In genomic region chr16:24670623-24671454, GRCh38 we compare ENCODE assay signal across 8 cellular contexts. TPM values are rescaled to one million over a fixed set of nuclear protein-coding genes. Genes with fewer than 3 reads are reported as not detected.
A peak's percentile ranks its signal among the peaks of the same experiment; 100 is the strongest.
DNase-seq lines count a peak whose midpoint lies in the region; ATAC-seq and TF ChIP-seq lines count a peak whose summit lies in the region.

No MANE protein-coding gene starts in this region.

- no peaks in the 10 kb centered on the region for H3K36me3 ChIP-seq in left lung

- H3K4me1 Mint-ChIP-seq in chondrocyte (ENCODE audit: low read depth): peaks cover 29% of the 10 kb centered on the region

- peak overlapping the region in 1 of 2 donors; percentile 37 for H3K27ac ChIP-seq in left lung
- H3K27ac ChIP-seq in substantia nigra (ENCODE audit: low read depth, low read length, poor library complexity, severe bottlenecking): peak overlapping the region; percentile 69

- intact Hi-C loops in left lung (cut with DNase I): no loop called here

- peak overlapping the region; percentile 42 for H3K4me3 Mint-ChIP-seq in chondrocyte (ENCODE audit: unreplicated experiment)

- H3K27me3 Mint-ChIP-seq in chondrocyte (ENCODE audit: low read depth): no peaks in the 10 kb centered on the region

- DNase-seq in GM13976 (ENCODE audit: low spot score): peak; percentile 65
- peak; percentile 93 for DNase-seq in NCI-H2227 (lab: John Stamatoyannopoulos, UW; ENCODE audit: unreplicated experiment)
- DNase-seq in chondrocyte (ENCODE audit: low spot score): no peak
- DNase-seq in left lung: peak in 1 of 2 donors; percentile 43
- peak in 48 of 49 donors; percentile 19 to 95 (median 66) for DNase-seq in substantia nigra (lab: John Stamatoyannopoulos, UW)

- in situ Hi-C loops in GM13976 (cut with MboI; ENCODE audit: low sequenced_read_pairs, unreplicated experiment): no loop called here

- H3K4me1 ChIP-seq in left lung: no peaks in the 10 kb centered on the region

- TF ChIP-seq CTCF in GM13976 (IDR thresholded peaks at IDR 0.05; ENCODE audit: borderline replicate concordance, control extremely low read depth, extremely low read depth, insufficient read depth, missing control alignments) (no peak), chondrocyte (IDR thresholded peaks at IDR 0.05) (no peak), left lung (IDR thresholded peaks at IDR 0.05) (no peak)

- peak overlapping the region; percentile 97 for H3K27ac Mint-ChIP-seq in chondrocyte (ENCODE audit: unreplicated experiment)

- peak; percentile 45 for ATAC-seq in left lung
- no peak for ATAC-seq in GM21717 (IDR thresholded peaks at IDR 0.05; ENCODE audit: unreplicated experiment)
- ATAC-seq in GM21447 (IDR thresholded peaks at IDR 0.05; ENCODE audit: unreplicated experiment): no peak
- no peak for ATAC-seq in HG03108 (IDR thresholded peaks at IDR 0.05; ENCODE audit: unreplicated experiment)

- H3K36me3 Mint-ChIP-seq in chondrocyte (ENCODE audit: low read depth): no peaks in the 10 kb centered on the region

- no peaks in the 10 kb centered on the region for H3K9me3 Mint-ChIP-seq in chondrocyte (ENCODE audit: low read depth)

- peaks cover 0 to 29% of the 10 kb centered on the region in 2 donors for H3K27me3 ChIP-seq in left lung

- H3K9me3 ChIP-seq in left lung: no peaks in the 10 kb centered on the region

- H3K4me3 ChIP-seq in left lung: no peak overlapping the region

RNA-seq across cellular contexts. Expression of gene TNRC6A, which starts 58.6 kb away (rescaled TPM):
- total RNA-seq in chondrocyte: 42.8 to 57.6 TPM (median 52.1 TPM) in 3 replicates
- 10 to 100 TPM; 34.0 to 40.6 TPM for total RNA-seq in left lung
